30 cellular contexts compared by ENCODE assay signal in genomic region chr17:10798910-10799309, GRCh38. TPM values are rescaled to one million over a fixed set of nuclear protein-coding genes. Genes with fewer than 3 reads are reported as not detected.
DNase-seq lines count a peak whose midpoint lies in the region; ATAC-seq and TF ChIP-seq lines count a peak whose summit lies in the region.
"Had no signal": no experiment of that assay in that cellular context is flagged by ENCODE, and none has a peak within 500 bp of the region (broad histone marks: within the 10 kb centered on the region; RNA-seq: fewer than 3 reads in every experiment).

No MANE protein-coding gene starts in this region.

- H3K9me3 ChIP-seq in hepatocyte (ENCODE audit: low read depth) = no peaks in the 10 kb centered on the region
- H3K9me3 ChIP-seq: adrenal gland, gastrocnemius medialis, SK-N-SH had no signal

- H3K4me3 ChIP-seq in hepatocyte = no peak overlapping the region
- peak overlapping the region; percentile 5 for H3K4me3 ChIP-seq in rectal smooth muscle tissue (ENCODE audit: low read length)
- no peak overlapping the region for H3K4me3 ChIP-seq in H7 (ENCODE audit: insufficient read depth, low read depth, low read length)
- H3K4me3 ChIP-seq: adrenal gland, gastrocnemius medialis had no signal

- H3K4me2 ChIP-seq in hepatocyte = no peak overlapping the region
- H3K4me2 ChIP-seq: KMS-11, SK-N-SH had no signal

- H3K27ac ChIP-seq in hepatocyte (peak overlapping the region; percentile 83), rectal smooth muscle tissue (ENCODE audit: low read depth, low read length) (no peak overlapping the region)
- H3K27ac ChIP-seq: gastrocnemius medialis, KMS-11, WERI-Rb-1 had no signal

- ATAC-seq in left ventricle myocardium superior = peak; percentile 29
- ATAC-seq: CD8-positive, alpha-beta T cell; effector memory CD8-positive, alpha-beta T cell; gastrocnemius medialis; natural killer cell treated with Interleukin-12 subunit alpha and Interleukin-12 subunit beta and Interleukin-15 and Interleukin-18, amount 100 ng/mL, for 72 hours had no signal

- no peaks in the 10 kb centered on the region for H3K79me2 ChIP-seq in hepatocyte

- H3K9ac ChIP-seq in rectal smooth muscle tissue (ENCODE audit: low read length) = no peak overlapping the region
- H3K9ac ChIP-seq: KMS-11, SK-N-SH had no signal

- no peaks in the 10 kb centered on the region for H3K27me3 ChIP-seq in hepatocyte
- H3K27me3 ChIP-seq in rectal smooth muscle tissue (ENCODE audit: control insufficient read depth, insufficient read depth, low read length) = no peaks in the 10 kb centered on the region
- H3K27me3 ChIP-seq in H7 (ENCODE audit: control insufficient read depth, insufficient read depth, low read length) = no peaks in the 10 kb centered on the region
- H3K27me3 ChIP-seq: adrenal gland, gastrocnemius medialis had no signal

- no peaks in the 10 kb centered on the region for H3K36me3 ChIP-seq in hepatocyte (replicated peaks; ENCODE audit: insufficient read depth, low read depth)
- peaks cover 5% of the 10 kb centered on the region for H3K36me3 ChIP-seq in rectal smooth muscle tissue (ENCODE audit: control insufficient read depth, insufficient read depth, low read length)
- no peaks in the 10 kb centered on the region for H3K36me3 ChIP-seq in H7 (replicated peaks; ENCODE audit: control insufficient read depth, insufficient read depth, low read length)
- H3K36me3 ChIP-seq: adrenal gland, gastrocnemius medialis, WERI-Rb-1 had no signal

- WGBS in hepatocyte (ENCODE audit: low lambda C conversion rate, missing lambda C conversion rate) = 78% methylated on average over 7 of the region's 7 CpGs

- no peaks in the 10 kb centered on the region for H3K9me2 ChIP-seq in hepatocyte (replicated peaks; ENCODE audit: insufficient read depth)
- H3K9me2 ChIP-seq: SK-N-SH had no signal

- intact Hi-C loops in left ventricle myocardium superior (cut with micrococcal nuclease) (no loop called here), cardiac septum (cut with DNase I) (no loop called here)

- H3K4me1 ChIP-seq in hepatocyte (ENCODE audit: insufficient read depth) = peaks cover 25% of the 10 kb centered on the region
- no peaks in the 10 kb centered on the region for H3K4me1 ChIP-seq in rectal smooth muscle tissue (ENCODE audit: control insufficient read depth, insufficient read depth, low read length)

- no peak for DNase-seq in left ventricle myocardium superior
- no peak for DNase-seq in cardiac septum (ENCODE audit: low spot score)
- no peak for DNase-seq in hepatocyte (ENCODE audit: low spot score)
- DNase-seq in H7 = no peak
- no peak for DNase-seq in middle frontal gyrus (ENCODE audit: extremely low spot score, low spot score)
- DNase-seq in activated effector memory CD4-positive, alpha-beta T cell treated with anti-CD3 and anti-CD28 coated beads, Interleukin-2, amount 50 U/mL, for 16 hours = no peak
- no peak for DNase-seq in hepatic stellate cell (ENCODE audit: low spot score)
- DNase-seq: activated CD4-positive, alpha-beta T cell treated with anti-CD3 and anti-CD28 coated beads, Interleukin-2, amount 10 ng/mL, durations not matched to agents 7 days and 5 days; activated naive CD4-positive, alpha-beta T cell; activated T-cell treated with anti-CD3 and anti-CD28 coated beads, Interleukin-2, amount 50 U/mL, for 48 hours; CD8-positive, alpha-beta T cell; DMS 273 treated with DMSO at 0.1 percent for 48 hours; effector memory CD8-positive, alpha-beta T cell; gastrocnemius medialis; NCI-H1436; NCI-H446; NCI-H774; SK-N-SH; stimulated activated CD4-positive, alpha-beta T cell treated with anti-CD3 and anti-CD28 coated beads, Interleukin-2, amount 100 ng/mL, for 48 hours; T-helper 2 cell; WERI-Rb-1 had no signal

- H4K20me1 ChIP-seq in hepatocyte (ENCODE audit: insufficient read depth, poor library complexity, severe bottlenecking) = no peaks in the 10 kb centered on the region

- TF ChIP-seq CTCF in hepatocyte (IDR thresholded peaks at IDR 0.05; ENCODE audit: poor library complexity) = no peak

- H2AFZ ChIP-seq in hepatocyte = no peak overlapping the region

RNA-seq across cellular contexts. Expression of gene TMEM238L, which starts 5.0 kb away (rescaled TPM):
- not detected for total RNA-seq in left ventricle myocardium superior
- not detected for total RNA-seq in cardiac septum
- total RNA-seq in hepatocyte = 1.0 and 1.3 TPM in 2 replicates
- 1.0 and 1.5 TPM in 2 replicates for polyA plus RNA-seq in hepatocyte
- not detected in 2 replicates for total RNA-seq in H7 (2014; rRNA removed; shearing (Covaris generic))
- total RNA-seq: A172; activated CD4-positive, alpha-beta T cell treated with anti-CD3 and anti-CD28 coated beads, Interleukin-2, amount 10 ng/mL, durations not matched to agents 7 days and 5 days; CD8-positive, alpha-beta T cell; mesothelial cell of epicardium; natural killer cell treated with Interleukin-12 subunit alpha and Interleukin-12 subunit beta and Interleukin-15 and Interleukin-18, amount 100 ng/mL, for 72 hours; osteoblast had no signal
- polyA plus RNA-seq: SK-N-SH had no signal

RNA-seq across cellular contexts. Expression of gene PIRT, which starts 39.0 kb away (rescaled TPM):
- total RNA-seq in left ventricle myocardium superior = not detected
- total RNA-seq in cardiac septum = not detected
- total RNA-seq in hepatocyte = not detected in 2 replicates
- not detected in 2 replicates for polyA plus RNA-seq in hepatocyte
- total RNA-seq in H7 (2014; rRNA removed; shearing (Covaris generic)) = not detected in 2 replicates
- total RNA-seq: A172; activated CD4-positive, alpha-beta T cell treated with anti-CD3 and anti-CD28 coated beads, Interleukin-2, amount 10 ng/mL, durations not matched to agents 7 days and 5 days; CD8-positive, alpha-beta T cell; esophagus mucosa; gastrocnemius medialis; mesothelial cell of epicardium; natural killer cell treated with Interleukin-12 subunit alpha and Interleukin-12 subunit beta and Interleukin-15 and Interleukin-18, amount 100 ng/mL, for 72 hours; osteoblast; ureter had no signal
- polyA plus RNA-seq: SK-N-SH had no signal
